ENCODE assay signal across 1 cellular context in the genomic region with DNA sequence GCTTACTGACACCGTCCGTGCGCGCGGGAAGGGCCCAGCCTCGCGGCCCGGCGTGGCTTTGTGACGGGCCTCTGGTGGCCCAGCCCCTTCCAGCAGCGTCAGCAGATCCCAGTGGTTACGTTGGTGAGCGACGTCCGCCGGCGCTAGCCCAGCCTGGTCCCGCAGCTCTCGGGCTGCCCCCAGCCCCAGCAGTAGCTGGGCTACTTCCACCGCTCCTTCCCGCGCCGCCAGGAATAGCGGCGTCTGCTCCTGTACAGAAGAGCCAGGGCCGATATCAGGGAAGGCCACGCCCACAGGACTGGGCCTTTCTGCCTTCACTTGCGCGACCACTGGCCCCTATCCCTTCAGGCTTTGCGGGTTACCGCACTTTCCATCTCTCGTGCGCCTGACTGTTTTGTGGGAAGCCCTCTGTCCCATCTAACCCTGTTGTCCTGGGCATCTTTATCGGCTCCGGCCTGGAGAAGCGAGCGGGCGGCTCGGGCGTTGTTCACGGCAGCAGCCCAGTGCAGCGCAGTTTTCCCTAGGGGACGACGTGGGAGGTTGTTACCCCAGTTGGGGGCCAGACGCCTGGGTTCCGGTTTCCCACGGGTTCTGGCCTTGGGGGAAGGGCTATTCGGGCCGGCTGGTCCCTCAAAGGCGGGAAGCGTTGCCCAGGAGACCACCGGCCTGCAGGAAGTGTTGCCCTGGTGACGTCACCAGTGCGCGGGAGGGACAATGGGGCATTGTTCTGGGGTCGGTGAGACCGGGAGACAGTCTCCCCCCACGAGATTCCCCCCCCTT.
TF ChIP-seq lines count a peak whose summit lies in the region.

No MANE protein-coding gene starts in this region.

TF ChIP-seq in K562, 482 proteins besides CTCF, POLR2A, EP300 and RAD21 (continued from another document and continues in another):
- TF ChIP-seq, protein P1, sequence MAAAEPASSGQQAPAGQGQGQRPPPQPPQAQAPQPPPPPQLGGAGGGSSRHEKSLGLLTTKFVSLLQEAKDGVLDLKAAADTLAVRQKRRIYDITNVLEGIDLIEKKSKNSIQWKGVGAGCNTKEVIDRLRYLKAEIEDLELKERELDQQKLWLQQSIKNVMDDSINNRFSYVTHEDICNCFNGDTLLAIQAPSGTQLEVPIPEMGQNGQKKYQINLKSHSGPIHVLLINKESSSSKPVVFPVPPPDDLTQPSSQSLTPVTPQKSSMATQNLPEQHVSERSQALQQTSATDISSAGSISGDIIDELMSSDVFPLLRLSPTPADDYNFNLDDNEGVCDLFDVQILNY (CRISPR knock-in tag; IDR thresholded peaks at IDR 0.05), result peak; percentile 83; the same call in 1 of the 2 replicates
- TF ChIP-seq ZBTB17 (CRISPR knock-in tag; IDR thresholded peaks at IDR 0.05) (peak; percentile 61), ETV5 (CRISPR knock-in tag; IDR thresholded peaks at IDR 0.05; ENCODE audit: low read depth) (peak; percentile 18; the same call in 1 of the 2 replicates), ZNF3 (CRISPR knock-in tag; IDR thresholded peaks at IDR 0.05) (no peak), RBM39 (optimal IDR thresholded peaks at IDR 0.05; ENCODE audit: low read depth, low read length) (peak; percentile 24), WHSC1 (IDR thresholded peaks at IDR 0.05; ENCODE audit: low read length) (no peak), ILK (tag; IDR thresholded peaks at IDR 0.05; ENCODE audit: borderline replicate concordance, low read depth) (no peak), ZNF274 (IDR thresholded peaks at IDR 0.05; ENCODE audit: borderline replicate concordance, low read depth, low read length) (no peak), SREBF1 (IDR thresholded peaks at IDR 0.05; ENCODE audit: borderline replicate concordance, low read depth, low read length) (no peak), SUPT5H (IDR thresholded peaks at IDR 0.05) (peak; percentile 96), BMI1 (IDR thresholded peaks at IDR 0.05; ENCODE audit: low read length) (0 out of 2 replicates have a peak, but pooled peaks have one; percentile 27), ZNF77 (CRISPR knock-in tag; IDR thresholded peaks at IDR 0.05) (no peak), CSDE1 (IDR thresholded peaks at IDR 0.05) (peak in 1 of 2 experiments; percentile 91; a peak in 2 of 4 replicates), HDAC6 (IDR thresholded peaks at IDR 0.05; ENCODE audit: low read depth, low read length) (no peak), TCF7L2 (IDR thresholded peaks at IDR 0.05; ENCODE audit: low read depth, low read length) (no peak), SLC30A9 (CRISPR knock-in tag; IDR thresholded peaks at IDR 0.05) (no peak), SMAD2 (IDR thresholded peaks at IDR 0.05; ENCODE audit: low read depth, low read length) (no peak), SRSF7 (optimal IDR thresholded peaks at IDR 0.05; ENCODE audit: low read depth, low read length) (no peak), SIN3A (IDR thresholded peaks at IDR 0.05; ENCODE audit: borderline replicate concordance in 2 of 2, control insufficient read depth in 1 of 2, low read depth in 2 of 2, low read length in 2 of 2) (peak; percentile 37 to 67; a peak in 1 of 4 replicates), ZNF764 (CRISPR knock-in tag; IDR thresholded peaks at IDR 0.05; ENCODE audit: low read depth) (no peak), KLF10 (CRISPR knock-in tag; IDR thresholded peaks at IDR 0.05) (no peak), CHD1 (IDR thresholded peaks at IDR 0.05; ENCODE audit: low read length) (peak; percentile 86), ZNF217 (CRISPR knock-in tag; IDR thresholded peaks at IDR 0.05) (no peak), LEF1 (IDR thresholded peaks at IDR 0.05) (no peak; the same call in 1 of the 2 replicates), FOXJ3 (CRISPR knock-in tag; IDR thresholded peaks at IDR 0.05) (no peak), YBX1 (IDR thresholded peaks at IDR 0.05) (no peak), RUNX1 (IDR thresholded peaks at IDR 0.05; ENCODE audit: low read depth) (no peak), JUN (IDR thresholded peaks at IDR 0.05; ENCODE audit: borderline replicate concordance, low read depth, low read length) (peak; percentile 86), JUN (CRISPR knock-in tag; IDR thresholded peaks at IDR 0.05; ENCODE audit: borderline replicate concordance) (peak; percentile 89), GTF2F1 (IDR thresholded peaks at IDR 0.05; ENCODE audit: low read depth, low read length) (no peak)
- TF ChIP-seq, protein P2, sequence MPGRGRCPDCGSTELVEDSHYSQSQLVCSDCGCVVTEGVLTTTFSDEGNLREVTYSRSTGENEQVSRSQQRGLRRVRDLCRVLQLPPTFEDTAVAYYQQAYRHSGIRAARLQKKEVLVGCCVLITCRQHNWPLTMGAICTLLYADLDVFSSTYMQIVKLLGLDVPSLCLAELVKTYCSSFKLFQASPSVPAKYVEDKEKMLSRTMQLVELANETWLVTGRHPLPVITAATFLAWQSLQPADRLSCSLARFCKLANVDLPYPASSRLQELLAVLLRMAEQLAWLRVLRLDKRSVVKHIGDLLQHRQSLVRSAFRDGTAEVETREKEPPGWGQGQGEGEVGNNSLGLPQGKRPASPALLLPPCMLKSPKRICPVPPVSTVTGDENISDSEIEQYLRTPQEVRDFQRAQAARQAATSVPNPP (IDR thresholded peaks at IDR 0.05; ENCODE audit: borderline replicate concordance, insufficient read depth, insufficient read length), result no peak
- TF ChIP-seq, protein P3, sequence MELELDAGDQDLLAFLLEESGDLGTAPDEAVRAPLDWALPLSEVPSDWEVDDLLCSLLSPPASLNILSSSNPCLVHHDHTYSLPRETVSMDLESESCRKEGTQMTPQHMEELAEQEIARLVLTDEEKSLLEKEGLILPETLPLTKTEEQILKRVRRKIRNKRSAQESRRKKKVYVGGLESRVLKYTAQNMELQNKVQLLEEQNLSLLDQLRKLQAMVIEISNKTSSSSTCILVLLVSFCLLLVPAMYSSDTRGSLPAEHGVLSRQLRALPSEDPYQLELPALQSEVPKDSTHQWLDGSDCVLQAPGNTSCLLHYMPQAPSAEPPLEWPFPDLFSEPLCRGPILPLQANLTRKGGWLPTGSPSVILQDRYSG (tag; conservative IDR thresholded peaks at IDR 0.05; ENCODE audit: low read depth), result peak; percentile 83
- TF ChIP-seq, protein P4, sequence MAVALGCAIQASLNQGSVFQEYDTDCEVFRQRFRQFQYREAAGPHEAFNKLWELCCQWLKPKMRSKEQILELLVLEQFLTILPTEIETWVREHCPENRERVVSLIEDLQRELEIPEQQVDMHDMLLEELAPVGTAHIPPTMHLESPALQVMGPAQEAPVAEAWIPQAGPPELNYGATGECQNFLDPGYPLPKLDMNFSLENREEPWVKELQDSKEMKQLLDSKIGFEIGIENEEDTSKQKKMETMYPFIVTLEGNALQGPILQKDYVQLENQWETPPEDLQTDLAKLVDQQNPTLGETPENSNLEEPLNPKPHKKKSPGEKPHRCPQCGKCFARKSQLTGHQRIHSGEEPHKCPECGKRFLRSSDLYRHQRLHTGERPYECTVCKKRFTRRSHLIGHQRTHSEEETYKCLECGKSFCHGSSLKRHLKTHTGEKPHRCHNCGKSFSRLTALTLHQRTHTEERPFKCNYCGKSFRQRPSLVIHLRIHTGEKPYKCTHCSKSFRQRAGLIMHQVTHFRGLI (CRISPR knock-in tag; IDR thresholded peaks at IDR 0.05), result no peak
- TF ChIP-seq, protein P5, sequence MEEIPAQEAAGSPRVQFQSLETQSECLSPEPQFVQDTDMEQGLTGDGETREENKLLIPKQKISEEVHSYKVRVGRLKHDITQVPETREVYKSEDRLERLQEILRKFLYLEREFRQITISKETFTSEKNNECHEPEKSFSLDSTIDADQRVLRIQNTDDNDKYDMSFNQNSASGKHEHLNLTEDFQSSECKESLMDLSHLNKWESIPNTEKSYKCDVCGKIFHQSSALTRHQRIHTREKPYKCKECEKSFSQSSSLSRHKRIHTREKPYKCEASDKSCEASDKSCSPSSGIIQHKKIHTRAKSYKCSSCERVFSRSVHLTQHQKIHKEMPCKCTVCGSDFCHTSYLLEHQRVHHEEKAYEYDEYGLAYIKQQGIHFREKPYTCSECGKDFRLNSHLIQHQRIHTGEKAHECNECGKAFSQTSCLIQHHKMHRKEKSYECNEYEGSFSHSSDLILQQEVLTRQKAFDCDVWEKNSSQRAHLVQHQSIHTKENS (CRISPR knock-in tag; IDR thresholded peaks at IDR 0.05), result no peak
- TF ChIP-seq, protein P6, sequence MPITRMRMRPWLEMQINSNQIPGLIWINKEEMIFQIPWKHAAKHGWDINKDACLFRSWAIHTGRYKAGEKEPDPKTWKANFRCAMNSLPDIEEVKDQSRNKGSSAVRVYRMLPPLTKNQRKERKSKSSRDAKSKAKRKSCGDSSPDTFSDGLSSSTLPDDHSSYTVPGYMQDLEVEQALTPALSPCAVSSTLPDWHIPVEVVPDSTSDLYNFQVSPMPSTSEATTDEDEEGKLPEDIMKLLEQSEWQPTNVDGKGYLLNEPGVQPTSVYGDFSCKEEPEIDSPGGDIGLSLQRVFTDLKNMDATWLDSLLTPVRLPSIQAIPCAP (CRISPR knock-in tag; IDR thresholded peaks at IDR 0.05; ENCODE audit: borderline replicate concordance), result no peak; the same call in 1 of the 2 replicates
- TF ChIP-seq, protein P7, sequence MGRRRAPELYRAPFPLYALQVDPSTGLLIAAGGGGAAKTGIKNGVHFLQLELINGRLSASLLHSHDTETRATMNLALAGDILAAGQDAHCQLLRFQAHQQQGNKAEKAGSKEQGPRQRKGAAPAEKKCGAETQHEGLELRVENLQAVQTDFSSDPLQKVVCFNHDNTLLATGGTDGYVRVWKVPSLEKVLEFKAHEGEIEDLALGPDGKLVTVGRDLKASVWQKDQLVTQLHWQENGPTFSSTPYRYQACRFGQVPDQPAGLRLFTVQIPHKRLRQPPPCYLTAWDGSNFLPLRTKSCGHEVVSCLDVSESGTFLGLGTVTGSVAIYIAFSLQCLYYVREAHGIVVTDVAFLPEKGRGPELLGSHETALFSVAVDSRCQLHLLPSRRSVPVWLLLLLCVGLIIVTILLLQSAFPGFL (CRISPR knock-in tag; IDR thresholded peaks at IDR 0.05), result no peak
- TF ChIP-seq, protein P8, sequence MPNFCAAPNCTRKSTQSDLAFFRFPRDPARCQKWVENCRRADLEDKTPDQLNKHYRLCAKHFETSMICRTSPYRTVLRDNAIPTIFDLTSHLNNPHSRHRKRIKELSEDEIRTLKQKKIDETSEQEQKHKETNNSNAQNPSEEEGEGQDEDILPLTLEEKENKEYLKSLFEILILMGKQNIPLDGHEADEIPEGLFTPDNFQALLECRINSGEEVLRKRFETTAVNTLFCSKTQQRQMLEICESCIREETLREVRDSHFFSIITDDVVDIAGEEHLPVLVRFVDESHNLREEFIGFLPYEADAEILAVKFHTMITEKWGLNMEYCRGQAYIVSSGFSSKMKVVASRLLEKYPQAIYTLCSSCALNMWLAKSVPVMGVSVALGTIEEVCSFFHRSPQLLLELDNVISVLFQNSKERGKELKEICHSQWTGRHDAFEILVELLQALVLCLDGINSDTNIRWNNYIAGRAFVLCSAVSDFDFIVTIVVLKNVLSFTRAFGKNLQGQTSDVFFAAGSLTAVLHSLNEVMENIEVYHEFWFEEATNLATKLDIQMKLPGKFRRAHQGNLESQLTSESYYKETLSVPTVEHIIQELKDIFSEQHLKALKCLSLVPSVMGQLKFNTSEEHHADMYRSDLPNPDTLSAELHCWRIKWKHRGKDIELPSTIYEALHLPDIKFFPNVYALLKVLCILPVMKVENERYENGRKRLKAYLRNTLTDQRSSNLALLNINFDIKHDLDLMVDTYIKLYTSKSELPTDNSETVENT (CRISPR knock-in tag; IDR thresholded peaks at IDR 0.05), result peak; percentile 97
- TF ChIP-seq, protein P9, sequence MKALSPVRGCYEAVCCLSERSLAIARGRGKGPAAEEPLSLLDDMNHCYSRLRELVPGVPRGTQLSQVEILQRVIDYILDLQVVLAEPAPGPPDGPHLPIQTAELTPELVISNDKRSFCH (CRISPR knock-in tag; IDR thresholded peaks at IDR 0.05), result no peak
- TF ChIP-seq, protein P9 (tag; IDR thresholded peaks at IDR 0.05), result 0 out of 2 replicates have a peak, but pooled peaks have one; percentile 38
- TF ChIP-seq, protein P10, sequence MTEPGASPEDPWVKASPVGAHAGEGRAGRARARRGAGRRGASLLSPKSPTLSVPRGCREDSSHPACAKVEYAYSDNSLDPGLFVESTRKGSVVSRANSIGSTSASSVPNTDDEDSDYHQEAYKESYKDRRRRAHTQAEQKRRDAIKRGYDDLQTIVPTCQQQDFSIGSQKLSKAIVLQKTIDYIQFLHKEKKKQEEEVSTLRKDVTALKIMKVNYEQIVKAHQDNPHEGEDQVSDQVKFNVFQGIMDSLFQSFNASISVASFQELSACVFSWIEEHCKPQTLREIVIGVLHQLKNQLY (CRISPR knock-in tag; conservative IDR thresholded peaks at IDR 0.05), result no peak; a peak in 1 of 4 replicates
- TF ChIP-seq, protein P11, sequence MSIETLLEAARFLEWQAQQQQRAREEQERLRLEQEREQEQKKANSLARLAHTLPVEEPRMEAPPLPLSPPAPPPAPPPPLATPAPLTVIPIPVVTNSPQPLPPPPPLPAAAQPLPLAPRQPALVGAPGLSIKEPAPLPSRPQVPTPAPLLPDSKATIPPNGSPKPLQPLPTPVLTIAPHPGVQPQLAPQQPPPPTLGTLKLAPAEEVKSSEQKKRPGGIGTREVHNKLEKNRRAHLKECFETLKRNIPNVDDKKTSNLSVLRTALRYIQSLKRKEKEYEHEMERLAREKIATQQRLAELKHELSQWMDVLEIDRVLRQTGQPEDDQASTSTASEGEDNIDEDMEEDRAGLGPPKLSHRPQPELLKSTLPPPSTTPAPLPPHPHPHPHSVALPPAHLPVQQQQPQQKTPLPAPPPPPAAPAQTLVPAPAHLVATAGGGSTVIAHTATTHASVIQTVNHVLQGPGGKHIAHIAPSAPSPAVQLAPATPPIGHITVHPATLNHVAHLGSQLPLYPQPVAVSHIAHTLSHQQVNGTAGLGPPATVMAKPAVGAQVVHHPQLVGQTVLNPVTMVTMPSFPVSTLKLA (conservative IDR thresholded peaks at IDR 0.05), result peak in 1 of 2 experiments; percentile 96; a peak in 3 of 4 replicates
- TF ChIP-seq, protein P12, sequence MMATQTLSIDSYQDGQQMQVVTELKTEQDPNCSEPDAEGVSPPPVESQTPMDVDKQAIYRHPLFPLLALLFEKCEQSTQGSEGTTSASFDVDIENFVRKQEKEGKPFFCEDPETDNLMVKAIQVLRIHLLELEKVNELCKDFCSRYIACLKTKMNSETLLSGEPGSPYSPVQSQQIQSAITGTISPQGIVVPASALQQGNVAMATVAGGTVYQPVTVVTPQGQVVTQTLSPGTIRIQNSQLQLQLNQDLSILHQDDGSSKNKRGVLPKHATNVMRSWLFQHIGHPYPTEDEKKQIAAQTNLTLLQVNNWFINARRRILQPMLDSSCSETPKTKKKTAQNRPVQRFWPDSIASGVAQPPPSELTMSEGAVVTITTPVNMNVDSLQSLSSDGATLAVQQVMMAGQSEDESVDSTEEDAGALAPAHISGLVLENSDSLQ (IDR thresholded peaks at IDR 0.05), result peak; percentile 94
- TF ChIP-seq, protein P13, sequence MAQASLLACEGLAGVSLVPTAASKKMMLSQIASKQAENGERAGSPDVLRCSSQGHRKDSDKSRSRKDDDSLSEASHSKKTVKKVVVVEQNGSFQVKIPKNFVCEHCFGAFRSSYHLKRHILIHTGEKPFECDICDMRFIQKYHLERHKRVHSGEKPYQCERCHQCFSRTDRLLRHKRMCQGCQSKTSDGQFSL (CRISPR knock-in tag; IDR thresholded peaks at IDR 0.05), result no peak
- TF ChIP-seq, protein P13 (tag; IDR thresholded peaks at IDR 0.05), result no peak; a peak in 1 of 4 replicates
